Comparison of ENCODE assay signal across 1 cellular context in the genomic region with DNA sequence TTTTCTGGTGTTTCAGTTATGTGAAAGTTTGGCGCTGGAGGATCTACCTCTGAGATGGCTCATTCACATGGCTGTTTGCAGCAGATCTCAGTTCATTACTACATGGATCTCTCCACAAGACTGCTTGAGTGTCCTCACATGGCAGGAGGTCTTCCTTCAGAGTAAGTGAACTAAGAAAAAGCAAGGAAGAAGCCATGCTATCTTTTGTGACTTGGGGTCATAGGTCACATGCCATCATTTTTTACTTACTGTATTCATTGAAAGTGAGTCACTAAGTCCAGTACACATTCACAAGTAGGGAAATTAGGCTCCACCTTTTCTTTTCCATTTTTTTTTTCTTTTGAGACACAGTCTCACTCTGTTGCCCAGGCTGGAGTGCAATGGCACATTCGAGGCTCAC.
TF ChIP-seq lines count a peak whose summit lies in the region.

No MANE protein-coding gene starts in this region.

TF ChIP-seq in A549, 52 proteins besides CTCF, POLR2A, EP300 and RAD21:
- TF ChIP-seq, protein P1, sequence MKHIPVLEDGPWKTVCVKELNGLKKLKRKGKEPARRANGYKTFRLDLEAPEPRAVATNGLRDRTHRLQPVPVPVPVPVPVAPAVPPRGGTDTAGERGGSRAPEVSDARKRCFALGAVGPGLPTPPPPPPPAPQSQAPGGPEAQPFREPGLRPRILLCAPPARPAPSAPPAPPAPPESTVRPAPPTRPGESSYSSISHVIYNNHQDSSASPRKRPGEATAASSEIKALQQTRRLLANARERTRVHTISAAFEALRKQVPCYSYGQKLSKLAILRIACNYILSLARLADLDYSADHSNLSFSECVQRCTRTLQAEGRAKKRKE (CRISPR knock-in tag; IDR thresholded peaks at IDR 0.05; ENCODE audit: low read depth), result no peak
- no peak for TF ChIP-seq RNF2 (IDR thresholded peaks at IDR 0.05; ENCODE audit: borderline replicate concordance, low read depth)
- TF ChIP-seq CHD2 (IDR thresholded peaks at IDR 0.05; ENCODE audit: low read length, partially characterized antibody), result no peak
- TF ChIP-seq MAFK (IDR thresholded peaks at IDR 0.05; ENCODE audit: partially characterized antibody), result no peak
- TF ChIP-seq, protein P2, sequence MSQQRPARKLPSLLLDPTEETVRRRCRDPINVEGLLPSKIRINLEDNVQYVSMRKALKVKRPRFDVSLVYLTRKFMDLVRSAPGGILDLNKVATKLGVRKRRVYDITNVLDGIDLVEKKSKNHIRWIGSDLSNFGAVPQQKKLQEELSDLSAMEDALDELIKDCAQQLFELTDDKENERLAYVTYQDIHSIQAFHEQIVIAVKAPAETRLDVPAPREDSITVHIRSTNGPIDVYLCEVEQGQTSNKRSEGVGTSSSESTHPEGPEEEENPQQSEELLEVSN (IDR thresholded peaks at IDR 0.05; ENCODE audit: borderline replicate concordance, low read depth), result no peak
- TF ChIP-seq MAZ (IDR thresholded peaks at IDR 0.05; ENCODE audit: borderline replicate concordance, low read depth, low read length), result no peak
- TF ChIP-seq ZNF302 (CRISPR knock-in tag; IDR thresholded peaks at IDR 0.05), result no peak
- TF ChIP-seq GATA3 (IDR thresholded peaks at IDR 0.05; ENCODE audit: borderline replicate concordance), result no peak
- TF ChIP-seq ZFP36 (IDR thresholded peaks at IDR 0.05; ENCODE audit: borderline replicate concordance, partially characterized antibody), result no peak
- TF ChIP-seq, protein P3, sequence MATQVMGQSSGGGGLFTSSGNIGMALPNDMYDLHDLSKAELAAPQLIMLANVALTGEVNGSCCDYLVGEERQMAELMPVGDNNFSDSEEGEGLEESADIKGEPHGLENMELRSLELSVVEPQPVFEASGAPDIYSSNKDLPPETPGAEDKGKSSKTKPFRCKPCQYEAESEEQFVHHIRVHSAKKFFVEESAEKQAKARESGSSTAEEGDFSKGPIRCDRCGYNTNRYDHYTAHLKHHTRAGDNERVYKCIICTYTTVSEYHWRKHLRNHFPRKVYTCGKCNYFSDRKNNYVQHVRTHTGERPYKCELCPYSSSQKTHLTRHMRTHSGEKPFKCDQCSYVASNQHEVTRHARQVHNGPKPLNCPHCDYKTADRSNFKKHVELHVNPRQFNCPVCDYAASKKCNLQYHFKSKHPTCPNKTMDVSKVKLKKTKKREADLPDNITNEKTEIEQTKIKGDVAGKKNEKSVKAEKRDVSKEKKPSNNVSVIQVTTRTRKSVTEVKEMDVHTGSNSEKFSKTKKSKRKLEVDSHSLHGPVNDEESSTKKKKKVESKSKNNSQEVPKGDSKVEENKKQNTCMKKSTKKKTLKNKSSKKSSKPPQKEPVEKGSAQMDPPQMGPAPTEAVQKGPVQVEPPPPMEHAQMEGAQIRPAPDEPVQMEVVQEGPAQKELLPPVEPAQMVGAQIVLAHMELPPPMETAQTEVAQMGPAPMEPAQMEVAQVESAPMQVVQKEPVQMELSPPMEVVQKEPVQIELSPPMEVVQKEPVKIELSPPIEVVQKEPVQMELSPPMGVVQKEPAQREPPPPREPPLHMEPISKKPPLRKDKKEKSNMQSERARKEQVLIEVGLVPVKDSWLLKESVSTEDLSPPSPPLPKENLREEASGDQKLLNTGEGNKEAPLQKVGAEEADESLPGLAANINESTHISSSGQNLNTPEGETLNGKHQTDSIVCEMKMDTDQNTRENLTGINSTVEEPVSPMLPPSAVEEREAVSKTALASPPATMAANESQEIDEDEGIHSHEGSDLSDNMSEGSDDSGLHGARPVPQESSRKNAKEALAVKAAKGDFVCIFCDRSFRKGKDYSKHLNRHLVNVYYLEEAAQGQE (IDR thresholded peaks at IDR 0.05), result no peak
- TF ChIP-seq, protein P4, sequence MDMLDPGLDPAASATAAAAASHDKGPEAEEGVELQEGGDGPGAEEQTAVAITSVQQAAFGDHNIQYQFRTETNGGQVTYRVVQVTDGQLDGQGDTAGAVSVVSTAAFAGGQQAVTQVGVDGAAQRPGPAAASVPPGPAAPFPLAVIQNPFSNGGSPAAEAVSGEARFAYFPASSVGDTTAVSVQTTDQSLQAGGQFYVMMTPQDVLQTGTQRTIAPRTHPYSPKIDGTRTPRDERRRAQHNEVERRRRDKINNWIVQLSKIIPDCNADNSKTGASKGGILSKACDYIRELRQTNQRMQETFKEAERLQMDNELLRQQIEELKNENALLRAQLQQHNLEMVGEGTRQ (IDR thresholded peaks at IDR 0.05), result no peak
- TF ChIP-seq POLR2AphosphoS2 (conservative IDR thresholded peaks at IDR 0.05; ENCODE audit: low read length), result no peak
- TF ChIP-seq, protein P5, sequence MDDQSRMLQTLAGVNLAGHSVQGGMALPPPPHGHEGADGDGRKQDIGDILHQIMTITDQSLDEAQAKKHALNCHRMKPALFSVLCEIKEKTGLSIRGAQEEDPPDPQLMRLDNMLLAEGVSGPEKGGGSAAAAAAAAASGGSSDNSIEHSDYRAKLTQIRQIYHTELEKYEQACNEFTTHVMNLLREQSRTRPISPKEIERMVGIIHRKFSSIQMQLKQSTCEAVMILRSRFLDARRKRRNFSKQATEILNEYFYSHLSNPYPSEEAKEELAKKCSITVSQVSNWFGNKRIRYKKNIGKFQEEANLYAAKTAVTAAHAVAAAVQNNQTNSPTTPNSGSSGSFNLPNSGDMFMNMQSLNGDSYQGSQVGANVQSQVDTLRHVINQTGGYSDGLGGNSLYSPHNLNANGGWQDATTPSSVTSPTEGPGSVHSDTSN (IDR thresholded peaks at IDR 0.05), result no peak
